8 cellular contexts compared by ENCODE assay signal in the genomic region with DNA sequence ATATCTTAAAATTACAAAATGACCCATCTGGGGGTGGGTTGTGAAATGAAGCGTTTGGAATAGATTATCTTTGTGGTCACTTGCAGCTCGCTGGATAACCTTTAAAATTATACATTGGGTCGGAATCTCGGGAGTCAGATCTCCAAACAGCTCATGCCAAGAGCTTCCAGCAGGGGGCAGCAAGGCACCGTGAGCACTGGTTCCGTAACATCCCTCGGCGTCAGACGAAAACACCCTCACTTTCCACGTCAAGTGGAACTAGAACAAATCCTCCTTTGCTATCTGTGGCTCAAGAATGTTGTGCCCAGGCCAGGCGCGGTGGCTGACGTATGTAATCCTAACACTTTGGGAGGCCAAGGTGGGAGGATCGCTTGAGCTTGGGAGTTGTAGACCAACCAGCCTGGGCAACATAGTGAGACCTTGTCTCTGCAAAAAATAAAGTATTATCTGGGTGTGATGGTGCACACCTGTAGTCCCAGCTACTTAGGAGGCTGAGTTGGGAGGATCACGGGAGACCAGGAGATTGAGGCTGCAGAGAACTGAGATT. TPM values are rescaled to one million over a fixed set of nuclear protein-coding genes. Genes with fewer than 3 reads are reported as not detected.
DNase-seq lines count a peak whose midpoint lies in the region; ATAC-seq and TF ChIP-seq lines count a peak whose summit lies in the region.

No MANE protein-coding gene starts in this region.

- H3K4me1 ChIP-seq in prostate gland (replicated peaks) = peaks cover 7% of the 10 kb centered on the region

- peaks cover 18% of the 10 kb centered on the region for H3K27me3 Mint-ChIP-seq in activated naive CD8-positive, alpha-beta T cell treated with anti-CD3 and anti-CD28 coated beads for 36 hours

- no peaks in the 10 kb centered on the region for H3K36me3 Mint-ChIP-seq in activated naive CD8-positive, alpha-beta T cell treated with anti-CD3 and anti-CD28 coated beads for 36 hours

- no peak overlapping the region for H3K4me3 ChIP-seq in prostate gland

- no peaks in the 10 kb centered on the region for H3K9me3 Mint-ChIP-seq in activated naive CD8-positive, alpha-beta T cell treated with anti-CD3 and anti-CD28 coated beads for 36 hours

- H3K27ac Mint-ChIP-seq in activated naive CD8-positive, alpha-beta T cell treated with anti-CD3 and anti-CD28 coated beads for 36 hours = no peak overlapping the region

- peak; percentile 92 for ATAC-seq in Right ventricle myocardium superior (ENCODE audit: poor library complexity)

- peak overlapping the region; percentile 55 to 62 for H3K27ac ChIP-seq in prostate gland

- TF ChIP-seq POLR2A in prostate gland (IDR thresholded peaks at IDR 0.05) = no peak

- peaks cover 13% of the 10 kb centered on the region for H3K4me1 Mint-ChIP-seq in activated naive CD8-positive, alpha-beta T cell treated with anti-CD3 and anti-CD28 coated beads for 36 hours

- WGBS in prostate gland = 11% methylated on average over 15 of the region's 15 CpGs

- peak overlapping the region; percentile 54 for H3K4me3 Mint-ChIP-seq in activated naive CD8-positive, alpha-beta T cell treated with anti-CD3 and anti-CD28 coated beads for 36 hours

- intact Hi-C loops in Right ventricle myocardium superior (cut with DNase I) (loop anchor here (1.0 kb wide), 1 partner anchor 140 kb away; no protein-coding TSS in a partner anchor), prostate gland (cut with DNase I) (loop anchor here (1.0 to 10.0 kb wide), 2 partner anchors 140 to 673 kb away; no protein-coding TSS in a partner anchor)

- H3K36me3 ChIP-seq in prostate gland = no peaks in the 10 kb centered on the region

- TF ChIP-seq CTCF in prostate gland (IDR thresholded peaks at IDR 0.05) = peak; percentile 89 to 97 (median 94)

- DNase-seq in activated gamma-delta T cell treated with Interleukin-2 at 50 U/mL for 16 hours (peak; percentile 73), activated gamma-delta T cell (lab: John Stamatoyannopoulos, UW) (no peak), NCI-H1092 treated with DMSO at 0.1 percent for 48 hours (lab: John Stamatoyannopoulos, UW) (peak; percentile 57), SW 1271 (lab: John Stamatoyannopoulos, UW) (peak; percentile 55 to 70), Right ventricle myocardium superior (peak; percentile 93), prostate gland (ENCODE audit: low spot score) (peak; percentile 84), ureter (ENCODE audit: low spot score) (peak; percentile 89)
- DNase-seq in activated naive CD8-positive, alpha-beta T cell treated with anti-CD3 and anti-CD28 coated beads for 36 hours = peak; percentile 65

- no peaks in the 10 kb centered on the region for H3K9me3 ChIP-seq in prostate gland

- no peaks in the 10 kb centered on the region for H3K27me3 ChIP-seq in prostate gland (replicated peaks; ENCODE audit: insufficient read depth)

RNA-seq across cellular contexts. Expression of a gene that starts 31.1 kb away (rescaled TPM):
- total RNA-seq in activated naive CD8-positive, alpha-beta T cell treated with anti-CD3 and anti-CD28 coated beads for 36 hours = 10 to 100 TPM; 88.6 to 94.0 TPM
- total RNA-seq in Right ventricle myocardium superior = 6.1 TPM
- total RNA-seq in prostate gland = 10 to 100 TPM; 22.2 to 23.5 TPM
- 33.6 TPM for total RNA-seq in ureter
